In the genomic region with DNA sequence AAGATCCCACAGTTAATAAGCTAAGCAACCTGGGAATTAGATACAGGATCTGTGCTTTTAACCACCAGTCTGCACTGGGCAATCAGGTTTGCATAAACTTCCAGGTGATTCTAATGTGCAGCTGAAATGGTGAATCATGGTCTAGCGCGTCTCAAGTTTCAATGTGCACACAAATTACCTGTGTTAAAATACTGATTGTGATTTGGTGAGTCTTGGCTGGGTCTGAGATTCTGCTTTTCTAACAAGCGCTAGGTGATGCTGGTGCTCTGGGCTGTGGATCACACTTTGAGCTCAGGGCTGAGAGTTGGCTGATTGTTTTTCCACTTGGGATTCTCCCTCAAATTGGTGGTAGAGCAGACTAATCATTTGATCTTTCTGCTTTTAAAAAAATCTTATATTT, we compare ENCODE assay signal across 16 cellular contexts.
A peak's percentile ranks its signal among the peaks of the same experiment; 100 is the strongest.
DNase-seq lines count a peak whose midpoint lies in the region; ATAC-seq and TF ChIP-seq lines count a peak whose summit lies in the region.
"Had no signal": no experiment of that assay in that cellular context is flagged by ENCODE, and none has a peak within 500 bp of the region (broad histone marks: within the 10 kb centered on the region; RNA-seq: fewer than 3 reads in every experiment).

No MANE protein-coding gene starts in this region.

- peaks cover 26% of the 10 kb centered on the region for H3K27me3 Mint-ChIP-seq in activated CD8-positive, alpha-beta memory T cell treated with anti-CD3 and anti-CD28 coated beads, Interleukin-2, amount 10 ng/mL, durations not matched to agents 7 days and 5 days

- H2AK5ac ChIP-seq in trophoblast cell (ENCODE audit: low read length) = no peak overlapping the region

- no peak overlapping the region for H3K4ac ChIP-seq in trophoblast cell (ENCODE audit: low read depth, low read length)

- no peak overlapping the region for H3K23ac ChIP-seq in trophoblast cell (ENCODE audit: low read length)

- 94% methylated on average over 3 of the region's 3 CpGs for WGBS in mammary epithelial cell (ENCODE audit: low coverage, missing lambda C conversion rate)
- no CpG with 5 or more reads among the region's 3 CpGs for WGBS in trophoblast cell (ENCODE audit: extremely low coverage, insufficient coverage, insufficient read length)

- H3K27ac Mint-ChIP-seq in activated CD8-positive, alpha-beta memory T cell treated with anti-CD3 and anti-CD28 coated beads, Interleukin-2, amount 10 ng/mL, durations not matched to agents 7 days and 5 days = no peak overlapping the region
- H3K27ac Mint-ChIP-seq: activated naive CD4-positive, alpha-beta T cell treated with anti-CD3 and anti-CD28 coated beads, Interleukin-2, amount 10 ng/mL, durations not matched to agents 7 days and 5 days; CD4-positive, alpha-beta memory T cell; HFFc6 had no signal

- no peak overlapping the region for H4K8ac ChIP-seq in trophoblast cell (ENCODE audit: low read depth, low read length)

- no peak overlapping the region for H2BK120ac ChIP-seq in trophoblast cell (ENCODE audit: insufficient read depth, low read length, poor library complexity)

- H3K79me2 ChIP-seq in mammary epithelial cell (ENCODE audit: insufficient read depth, low read length) (no peaks in the 10 kb centered on the region), PC-9 (ENCODE audit: low read depth) (no peaks in the 10 kb centered on the region), trophoblast cell (ENCODE audit: control insufficient read depth, insufficient read depth, low read length, poor library complexity) (no peaks in the 10 kb centered on the region)

- peaks cover 2% of the 10 kb centered on the region for H3K79me1 ChIP-seq in trophoblast cell (ENCODE audit: low read length)

- no peaks in the 10 kb centered on the region for H3K36me3 Mint-ChIP-seq in activated CD8-positive, alpha-beta memory T cell treated with anti-CD3 and anti-CD28 coated beads, Interleukin-2, amount 10 ng/mL, durations not matched to agents 7 days and 5 days
- H3K36me3 Mint-ChIP-seq: activated naive CD4-positive, alpha-beta T cell treated with anti-CD3 and anti-CD28 coated beads, Interleukin-2, amount 10 ng/mL, durations not matched to agents 7 days and 5 days; CD4-positive, alpha-beta memory T cell had no signal

- intact Hi-C loops in mammary epithelial cell (cut with micrococcal nuclease) = no loop called here
- intact Hi-C loops in breast epithelium (cut with DNase I; ENCODE audit: low total_unique reads) = no loop called here
- intact Hi-C loops in PC-9 (cut with micrococcal nuclease; ENCODE audit: unreplicated experiment) = loop anchor here (1.0 to 5.0 kb wide), 4 partner anchors 31 to 769 kb away; no protein-coding TSS in a partner anchor

- no peak overlapping the region for H2AFZ ChIP-seq in mammary epithelial cell (ENCODE audit: low read depth, low read length)
- H2AFZ ChIP-seq in PC-9 = no peak overlapping the region
- H2AFZ ChIP-seq in trophoblast cell (ENCODE audit: insufficient read depth, low read length, poor library complexity) = no peak overlapping the region

- H3K4me1 ChIP-seq in mammary epithelial cell (ENCODE audit: insufficient read depth, low read length) (no peaks in the 10 kb centered on the region), breast epithelium (no peaks in the 10 kb centered on the region), PC-9 (replicated peaks; ENCODE audit: insufficient read depth) (0 out of 2 replicates have a peak, but pooled peaks cover 6% of the 10 kb centered on the region), trophoblast cell (ENCODE audit: control insufficient read depth in 1 of 2, insufficient read depth in 2 of 2, low read length in 2 of 2) (peaks cover 2 to 12% of the 10 kb centered on the region in 2 experiments)

- ATAC-seq in GM18867 (IDR thresholded peaks at IDR 0.05; ENCODE audit: unreplicated experiment) (no peak), GM21367 (IDR thresholded peaks at IDR 0.05; ENCODE audit: unreplicated experiment) (no peak)
- no peak for ATAC-seq in activated CD8-positive, alpha-beta memory T cell treated with anti-CD3 and anti-CD28 coated beads, Interleukin-2, amount 10 ng/mL, durations not matched to agents 7 days and 5 days
- ATAC-seq: gastrocnemius medialis had no signal

- no peaks in the 10 kb centered on the region for H3K4me1 Mint-ChIP-seq in activated CD8-positive, alpha-beta memory T cell treated with anti-CD3 and anti-CD28 coated beads, Interleukin-2, amount 10 ng/mL, durations not matched to agents 7 days and 5 days
- H3K4me1 Mint-ChIP-seq: activated naive CD4-positive, alpha-beta T cell treated with anti-CD3 and anti-CD28 coated beads, Interleukin-2, amount 10 ng/mL, durations not matched to agents 7 days and 5 days; CD4-positive, alpha-beta memory T cell had no signal

- H3K9ac ChIP-seq in mammary epithelial cell (ENCODE audit: insufficient read depth, low read length) (no peak overlapping the region), trophoblast cell (ENCODE audit: low read length) (no peak overlapping the region)

- CTCF ChIA-PET in mammary epithelial cell (lab: Charles Lee; ENCODE audit: low non-redundant PET) (no interaction called here), PC-9 (lab: Charles Lee) (interaction anchor here (0.9 to 1.2 kb wide), 3 partner anchors 35 to 694 kb away, joined by 3 to 5 read pairs (median 4); no protein-coding TSS in a partner anchor)
- CTCF ChIA-PET in activated CD8-positive, alpha-beta memory T cell treated with anti-CD3 and anti-CD28 coated beads, Interleukin-2, amount 10 ng/mL, durations not matched to agents 7 days and 5 days (lab: Charles Lee) = no interaction called here

- in situ Hi-C loops in mammary epithelial cell (cut with MboI; ENCODE audit: low sequenced_read_pairs in 2 of 2) = no loop called here

- no peak overlapping the region for H3K14ac ChIP-seq in trophoblast cell (ENCODE audit: low read length)

- H3K27me3 ChIP-seq in mammary epithelial cell (ENCODE audit: insufficient read depth, low read length) (no peaks in the 10 kb centered on the region), breast epithelium (no peaks in the 10 kb centered on the region), PC-9 (ENCODE audit: insufficient read depth, low read depth) (no peaks in the 10 kb centered on the region), trophoblast cell (ENCODE audit: insufficient read depth, low read length) (no peaks in the 10 kb centered on the region)
- H3K27me3 ChIP-seq: gastrocnemius medialis had no signal

- peak; percentile 62 for DNase-seq in mammary epithelial cell
- no peak for DNase-seq in breast epithelium (ENCODE audit: low spot score in 2 of 2)
- peak; percentile 56 for DNase-seq in NCI-H146 treated with DMSO at 0.1 percent for 48 hours (lab: John Stamatoyannopoulos, UW; ENCODE audit: unreplicated experiment)
- DNase-seq in PC-9 = peak; percentile 38 to 62
- peak; percentile 9 to 51 for DNase-seq in trophoblast cell
- no peak for DNase-seq in activated CD8-positive, alpha-beta memory T cell treated with anti-CD3 and anti-CD28 coated beads, Interleukin-2, amount 10 ng/mL, durations not matched to agents 7 days and 5 days
- DNase-seq: activated CD4-positive, alpha-beta T cell treated with anti-CD3 and anti-CD28 coated beads, Interleukin-2, amount 50 U/mL, for 4 hours; activated naive CD4-positive, alpha-beta T cell treated with anti-CD3 and anti-CD28 coated beads, Interleukin-2, amount 10 ng/mL, durations not matched to agents 7 days and 5 days; CD4-positive, alpha-beta memory T cell; gastrocnemius medialis; HFFc6; NCI-H446 treated with DMSO at 0.1 percent for 48 hours; stimulated activated CD4-positive, alpha-beta T cell treated with anti-CD3 and anti-CD28 coated beads, Interleukin-2, amount 100 ng/mL, for 48 hours had no signal

- no TSS peak for BruUV-seq in mammary epithelial cell (replicated peaks; lab: Mats Ljungman, UMichigan)
- no TSS peak for BruUV-seq in PC-9 (replicated peaks; lab: Mats Ljungman, UMichigan)

- H4K20me1 ChIP-seq in mammary epithelial cell (ENCODE audit: insufficient read depth, low read length) (no peaks in the 10 kb centered on the region), PC-9 (ENCODE audit: insufficient read depth) (no peaks in the 10 kb centered on the region)

- no peaks in the 10 kb centered on the region for H3F3A ChIP-seq in PC-9 (ENCODE audit: insufficient read depth, low read depth)

- no peaks in the 10 kb centered on the region for H3K9me3 ChIP-seq in mammary epithelial cell (replicated peaks; ENCODE audit: insufficient read depth, low read length)
- H3K9me3 ChIP-seq in breast epithelium = no peaks in the 10 kb centered on the region
- H3K9me3 ChIP-seq in PC-9 (ENCODE audit: insufficient read depth, low read depth) = no peaks in the 10 kb centered on the region
- no peaks in the 10 kb centered on the region for H3K9me3 ChIP-seq in trophoblast cell (ENCODE audit: insufficient read depth, low read depth, low read length)
- H3K9me3 ChIP-seq: gastrocnemius medialis had no signal

- H3K9me3 Mint-ChIP-seq in activated CD8-positive, alpha-beta memory T cell treated with anti-CD3 and anti-CD28 coated beads, Interleukin-2, amount 10 ng/mL, durations not matched to agents 7 days and 5 days (ENCODE audit: low read depth) = no peaks in the 10 kb centered on the region
- H3K9me3 Mint-ChIP-seq: activated naive CD4-positive, alpha-beta T cell treated with anti-CD3 and anti-CD28 coated beads, Interleukin-2, amount 10 ng/mL, durations not matched to agents 7 days and 5 days had no signal

- no peak overlapping the region for H4K12ac ChIP-seq in trophoblast cell (ENCODE audit: low read depth, low read length)

- peaks cover 4% of the 10 kb centered on the region; the same call in 1 of the 2 replicates for H3K9me2 ChIP-seq in PC-9 (ENCODE audit: insufficient read depth)

- H3K27ac ChIP-seq in mammary epithelial cell (ENCODE audit: insufficient read depth, low read depth, low read length) (no peak overlapping the region), breast epithelium (no peak overlapping the region), PC-9 (no peak overlapping the region), trophoblast cell (ENCODE audit: low read depth, low read length) (no peak overlapping the region)
- H3K27ac ChIP-seq: gastrocnemius medialis had no signal

- no peak overlapping the region for H3K4me3 Mint-ChIP-seq in activated CD8-positive, alpha-beta memory T cell treated with anti-CD3 and anti-CD28 coated beads, Interleukin-2, amount 10 ng/mL, durations not matched to agents 7 days and 5 days
- H3K4me3 Mint-ChIP-seq: activated naive CD4-positive, alpha-beta T cell treated with anti-CD3 and anti-CD28 coated beads, Interleukin-2, amount 10 ng/mL, durations not matched to agents 7 days and 5 days; CD4-positive, alpha-beta memory T cell; HFFc6 had no signal

- H3K36me3 ChIP-seq in mammary epithelial cell (ENCODE audit: insufficient read depth, low read length) (no peaks in the 10 kb centered on the region), breast epithelium (no peaks in the 10 kb centered on the region), PC-9 (ENCODE audit: low read depth) (no peaks in the 10 kb centered on the region), trophoblast cell (ENCODE audit: control insufficient read depth in 1 of 2, insufficient read depth in 2 of 2, low read length in 2 of 2) (no peaks in the 10 kb centered on the region)
- H3K36me3 ChIP-seq: gastrocnemius medialis had no signal

- dilution Hi-C loops in mammary epithelial cell (cut with HindIII; ENCODE audit: low sequenced_read_pairs) = no loop called here

- H2BK12ac ChIP-seq in trophoblast cell (ENCODE audit: low read length) = no peak overlapping the region

- no peak overlapping the region for H3K4me2 ChIP-seq in mammary epithelial cell (ENCODE audit: insufficient read depth, low read depth, low read length)
- no peak overlapping the region for H3K4me2 ChIP-seq in PC-9
- no peak overlapping the region for H3K4me2 ChIP-seq in trophoblast cell (ENCODE audit: low read length)

- TF ChIP-seq CTCF in mammary epithelial cell (conservative IDR thresholded peaks at IDR 0.05 in 1 of 2, IDR thresholded peaks at IDR 0.05 in 1 of 2; ENCODE audit: extremely low read depth in 1 of 2, insufficient read depth in 1 of 2, low read depth in 1 of 2, low read length in 2 of 2) = no peak
- no peak for TF ChIP-seq CTCF in breast epithelium (IDR thresholded peaks at IDR 0.05)
- TF ChIP-seq CTCF in PC-9 (conservative IDR thresholded peaks at IDR 0.05) = no peak

- no peak for TF ChIP-seq POLR2A in breast epithelium (IDR thresholded peaks at IDR 0.05)

- no peak overlapping the region for H2BK5ac ChIP-seq in trophoblast cell (ENCODE audit: low read depth, low read length, poor library complexity)

- H3K18ac ChIP-seq in trophoblast cell (ENCODE audit: low read length) = no peak overlapping the region

- POLR2A ChIA-PET in PC-9 (lab: Charles Lee; ENCODE audit: unreplicated experiment) = no interaction called here

- H3K4me3 ChIP-seq in mammary epithelial cell (replicated peaks in 1 of 3; ENCODE audit: insufficient read depth in 1 of 3, low read depth in 2 of 3, low read length in 3 of 3) (no peak overlapping the region), breast epithelium (no peak overlapping the region), PC-9 (no peak overlapping the region), trophoblast cell (ENCODE audit: low read depth, low read length) (no peak overlapping the region)
- H3K4me3 ChIP-seq: gastrocnemius medialis, lung had no signal

- no peak overlapping the region for H4K91ac ChIP-seq in trophoblast cell (ENCODE audit: low read depth, low read length)

Comparison
In these comparisons a context has a peak if more than half of its experiments do, and no peak if none do; other contexts are left out.
1. DNase-seq: peak in mammary epithelial cell (single experiment), NCI-H146 treated with DMSO at 0.1 percent for 48 hours (single experiment), PC-9 (2 of 2) and trophoblast cell (2 of 2); none in breast epithelium (0 of 2) and activated CD8-positive, alpha-beta memory T cell treated with anti-CD3 and anti-CD28 coated beads, Interleukin-2, amount 10 ng/mL, durations not matched to agents 7 days and 5 days (single experiment).